1 cellular context compared by ENCODE assay signal in genomic region chr9:36765468-36766341, GRCh38.
TF ChIP-seq lines count a peak whose summit lies in the region.

No MANE protein-coding gene starts in this region.

TF ChIP-seq in GM12878, 131 proteins besides CTCF, POLR2A, EP300 and RAD21 (continued from another document and continues in another):
- TF ChIP-seq BCLAF1 (IDR thresholded peaks at IDR 0.05) = no peak
- no peak for TF ChIP-seq ZBTB33 (IDR thresholded peaks at IDR 0.05)
- TF ChIP-seq CHD4 (IDR thresholded peaks at IDR 0.05) = no peak
- TF ChIP-seq, protein P1, sequence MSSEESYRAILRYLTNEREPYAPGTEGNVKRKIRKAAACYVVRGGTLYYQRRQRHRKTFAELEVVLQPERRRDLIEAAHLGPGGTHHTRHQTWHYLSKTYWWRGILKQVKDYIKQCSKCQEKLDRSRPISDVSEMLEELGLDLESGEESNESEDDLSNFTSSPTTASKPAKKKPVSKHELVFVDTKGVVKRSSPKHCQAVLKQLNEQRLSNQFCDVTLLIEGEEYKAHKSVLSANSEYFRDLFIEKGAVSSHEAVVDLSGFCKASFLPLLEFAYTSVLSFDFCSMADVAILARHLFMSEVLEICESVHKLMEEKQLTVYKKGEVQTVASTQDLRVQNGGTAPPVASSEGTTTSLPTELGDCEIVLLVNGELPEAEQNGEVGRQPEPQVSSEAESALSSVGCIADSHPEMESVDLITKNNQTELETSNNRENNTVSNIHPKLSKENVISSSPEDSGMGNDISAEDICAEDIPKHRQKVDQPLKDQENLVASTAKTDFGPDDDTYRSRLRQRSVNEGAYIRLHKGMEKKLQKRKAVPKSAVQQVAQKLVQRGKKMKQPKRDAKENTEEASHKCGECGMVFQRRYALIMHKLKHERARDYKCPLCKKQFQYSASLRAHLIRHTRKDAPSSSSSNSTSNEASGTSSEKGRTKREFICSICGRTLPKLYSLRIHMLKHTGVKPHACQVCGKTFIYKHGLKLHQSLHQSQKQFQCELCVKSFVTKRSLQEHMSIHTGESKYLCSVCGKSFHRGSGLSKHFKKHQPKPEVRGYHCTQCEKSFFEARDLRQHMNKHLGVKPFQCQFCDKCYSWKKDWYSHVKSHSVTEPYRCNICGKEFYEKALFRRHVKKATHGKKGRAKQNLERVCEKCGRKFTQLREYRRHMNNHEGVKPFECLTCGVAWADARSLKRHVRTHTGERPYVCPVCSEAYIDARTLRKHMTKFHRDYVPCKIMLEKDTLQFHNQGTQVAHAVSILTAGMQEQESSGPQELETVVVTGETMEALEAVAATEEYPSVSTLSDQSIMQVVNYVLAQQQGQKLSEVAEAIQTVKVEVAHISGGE (CRISPR knock-in tag; IDR thresholded peaks at IDR 0.05) = no peak
- no peak for TF ChIP-seq NR2F1 (conservative IDR thresholded peaks at IDR 0.05)
- TF ChIP-seq JUNB (IDR thresholded peaks at IDR 0.05) = no peak
- TF ChIP-seq SP1 (IDR thresholded peaks at IDR 0.05; ENCODE audit: low read depth, low read length) = peak; percentile 77
- TF ChIP-seq PBX3 (IDR thresholded peaks at IDR 0.05; ENCODE audit: insufficient replicate concordance, low read depth, low read length) = no peak
- TF ChIP-seq MEF2A (IDR thresholded peaks at IDR 0.05; ENCODE audit: insufficient read depth, low read depth, low read length) = no peak
- no peak for TF ChIP-seq ZNF274 (IDR thresholded peaks at IDR 0.05; ENCODE audit: insufficient read depth, insufficient read length)
- no peak for TF ChIP-seq CUX1 (IDR thresholded peaks at IDR 0.05; ENCODE audit: insufficient replicate concordance, low read depth, low read length)
- no peak for TF ChIP-seq ZZZ3 (IDR thresholded peaks at IDR 0.05; ENCODE audit: control insufficient read depth, insufficient read length, low read depth)
- no peak; the same call in 2 of the 3 replicates for TF ChIP-seq POU2F2 (IDR thresholded peaks at IDR 0.05; ENCODE audit: borderline replicate concordance, low read depth, low read length)
- no peak for TF ChIP-seq MLLT1 (IDR thresholded peaks at IDR 0.05)
- TF ChIP-seq ATF3 (IDR thresholded peaks at IDR 0.05; ENCODE audit: borderline replicate concordance, extremely low read depth, low read depth, low read length) = no peak
- TF ChIP-seq CREM (IDR thresholded peaks at IDR 0.05; ENCODE audit: low read depth) = peak; percentile 24; the same call in 1 of the 2 replicates
- TF ChIP-seq, protein P2, sequence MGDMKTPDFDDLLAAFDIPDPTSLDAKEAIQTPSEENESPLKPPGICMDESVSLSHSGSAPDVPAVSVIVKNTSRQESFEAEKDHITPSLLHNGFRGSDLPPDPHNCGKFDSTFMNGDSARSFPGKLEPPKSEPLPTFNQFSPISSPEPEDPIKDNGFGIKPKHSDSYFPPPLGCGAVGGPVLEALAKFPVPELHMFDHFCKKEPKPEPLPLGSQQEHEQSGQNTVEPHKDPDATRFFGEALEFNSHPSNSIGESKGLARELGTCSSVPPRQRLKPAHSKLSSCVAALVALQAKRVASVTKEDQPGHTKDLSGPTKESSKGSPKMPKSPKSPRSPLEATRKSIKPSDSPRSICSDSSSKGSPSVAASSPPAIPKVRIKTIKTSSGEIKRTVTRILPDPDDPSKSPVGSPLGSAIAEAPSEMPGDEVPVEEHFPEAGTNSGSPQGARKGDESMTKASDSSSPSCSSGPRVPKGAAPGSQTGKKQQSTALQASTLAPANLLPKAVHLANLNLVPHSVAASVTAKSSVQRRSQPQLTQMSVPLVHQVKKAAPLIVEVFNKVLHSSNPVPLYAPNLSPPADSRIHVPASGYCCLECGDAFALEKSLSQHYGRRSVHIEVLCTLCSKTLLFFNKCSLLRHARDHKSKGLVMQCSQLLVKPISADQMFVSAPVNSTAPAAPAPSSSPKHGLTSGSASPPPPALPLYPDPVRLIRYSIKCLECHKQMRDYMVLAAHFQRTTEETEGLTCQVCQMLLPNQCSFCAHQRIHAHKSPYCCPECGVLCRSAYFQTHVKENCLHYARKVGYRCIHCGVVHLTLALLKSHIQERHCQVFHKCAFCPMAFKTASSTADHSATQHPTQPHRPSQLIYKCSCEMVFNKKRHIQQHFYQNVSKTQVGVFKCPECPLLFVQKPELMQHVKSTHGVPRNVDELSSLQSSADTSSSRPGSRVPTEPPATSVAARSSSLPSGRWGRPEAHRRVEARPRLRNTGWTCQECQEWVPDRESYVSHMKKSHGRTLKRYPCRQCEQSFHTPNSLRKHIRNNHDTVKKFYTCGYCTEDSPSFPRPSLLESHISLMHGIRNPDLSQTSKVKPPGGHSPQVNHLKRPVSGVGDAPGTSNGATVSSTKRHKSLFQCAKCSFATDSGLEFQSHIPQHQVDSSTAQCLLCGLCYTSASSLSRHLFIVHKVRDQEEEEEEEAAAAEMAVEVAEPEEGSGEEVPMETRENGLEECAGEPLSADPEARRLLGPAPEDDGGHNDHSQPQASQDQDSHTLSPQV (IDR thresholded peaks at IDR 0.05) = no peak
- 0 out of 2 replicates have a peak, but pooled peaks have one; percentile 24 for TF ChIP-seq CREB1 (IDR thresholded peaks at IDR 0.05; ENCODE audit: low read depth)
- TF ChIP-seq TCF3 (IDR thresholded peaks at IDR 0.05; ENCODE audit: borderline replicate concordance, insufficient read depth, low read depth, low read length) = peak; percentile 90
- no peak for TF ChIP-seq ZSCAN29 (IDR thresholded peaks at IDR 0.05)
- TF ChIP-seq KAT2A (conservative IDR thresholded peaks at IDR 0.05; ENCODE audit: control insufficient read depth, low read depth, low read length) = no peak
- TF ChIP-seq, protein P3, sequence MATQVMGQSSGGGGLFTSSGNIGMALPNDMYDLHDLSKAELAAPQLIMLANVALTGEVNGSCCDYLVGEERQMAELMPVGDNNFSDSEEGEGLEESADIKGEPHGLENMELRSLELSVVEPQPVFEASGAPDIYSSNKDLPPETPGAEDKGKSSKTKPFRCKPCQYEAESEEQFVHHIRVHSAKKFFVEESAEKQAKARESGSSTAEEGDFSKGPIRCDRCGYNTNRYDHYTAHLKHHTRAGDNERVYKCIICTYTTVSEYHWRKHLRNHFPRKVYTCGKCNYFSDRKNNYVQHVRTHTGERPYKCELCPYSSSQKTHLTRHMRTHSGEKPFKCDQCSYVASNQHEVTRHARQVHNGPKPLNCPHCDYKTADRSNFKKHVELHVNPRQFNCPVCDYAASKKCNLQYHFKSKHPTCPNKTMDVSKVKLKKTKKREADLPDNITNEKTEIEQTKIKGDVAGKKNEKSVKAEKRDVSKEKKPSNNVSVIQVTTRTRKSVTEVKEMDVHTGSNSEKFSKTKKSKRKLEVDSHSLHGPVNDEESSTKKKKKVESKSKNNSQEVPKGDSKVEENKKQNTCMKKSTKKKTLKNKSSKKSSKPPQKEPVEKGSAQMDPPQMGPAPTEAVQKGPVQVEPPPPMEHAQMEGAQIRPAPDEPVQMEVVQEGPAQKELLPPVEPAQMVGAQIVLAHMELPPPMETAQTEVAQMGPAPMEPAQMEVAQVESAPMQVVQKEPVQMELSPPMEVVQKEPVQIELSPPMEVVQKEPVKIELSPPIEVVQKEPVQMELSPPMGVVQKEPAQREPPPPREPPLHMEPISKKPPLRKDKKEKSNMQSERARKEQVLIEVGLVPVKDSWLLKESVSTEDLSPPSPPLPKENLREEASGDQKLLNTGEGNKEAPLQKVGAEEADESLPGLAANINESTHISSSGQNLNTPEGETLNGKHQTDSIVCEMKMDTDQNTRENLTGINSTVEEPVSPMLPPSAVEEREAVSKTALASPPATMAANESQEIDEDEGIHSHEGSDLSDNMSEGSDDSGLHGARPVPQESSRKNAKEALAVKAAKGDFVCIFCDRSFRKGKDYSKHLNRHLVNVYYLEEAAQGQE (IDR thresholded peaks at IDR 0.05; ENCODE audit: low read depth, low read length) = no peak
- TF ChIP-seq EZH2 (IDR thresholded peaks at IDR 0.05; ENCODE audit: borderline replicate concordance, control insufficient read depth, low read depth, low read length) = no peak
